In the genomic region with DNA sequence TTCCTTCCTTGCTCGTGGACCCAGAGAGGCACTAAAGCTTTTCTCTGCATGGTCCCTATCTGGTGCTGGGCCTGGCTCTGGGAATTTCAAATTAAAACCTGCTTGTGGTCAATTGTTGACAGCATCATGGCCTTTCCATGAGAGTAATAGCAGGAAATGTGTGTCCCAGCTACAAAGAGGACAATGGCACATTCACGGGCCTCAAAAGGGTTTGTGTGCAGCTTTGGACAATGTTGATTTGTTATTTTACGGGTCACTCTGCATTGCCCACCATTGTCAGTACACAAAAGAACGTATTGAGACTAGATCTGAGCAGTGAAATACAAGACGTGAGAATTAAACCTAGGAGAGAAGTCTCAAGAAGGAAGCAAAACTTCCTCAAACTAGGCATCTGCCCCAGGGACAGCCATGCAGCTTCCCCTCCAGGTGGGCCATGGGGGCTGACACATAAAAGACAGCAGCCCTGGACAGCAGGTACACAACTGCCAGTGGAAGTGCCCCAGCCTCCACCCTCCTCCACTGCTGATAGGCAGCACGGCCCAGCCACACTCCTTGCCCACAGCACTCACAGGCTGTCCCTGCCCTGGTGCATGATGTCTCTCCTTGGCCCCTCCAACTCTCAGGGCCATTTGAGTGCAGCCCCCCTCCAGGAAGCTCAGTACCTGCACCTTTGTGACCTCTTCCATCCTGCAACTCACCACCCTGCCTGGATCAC, we compare ENCODE assay signal across 18 cellular contexts. TPM values are rescaled to one million over a fixed set of nuclear protein-coding genes. Genes with fewer than 3 reads are reported as not detected.
DNase-seq lines count a peak whose midpoint lies in the region; ATAC-seq and TF ChIP-seq lines count a peak whose summit lies in the region.
"Had no signal": no experiment of that assay in that cellular context is flagged by ENCODE, and none has a peak within 500 bp of the region (broad histone marks: within the 10 kb centered on the region; RNA-seq: fewer than 3 reads in every experiment).

No MANE protein-coding gene starts in this region.

- H3K4me3 Mint-ChIP-seq in endodermal cell = no peak overlapping the region
- H3K4me3 Mint-ChIP-seq: CD4-positive, CD25-positive, alpha-beta regulatory T cell had no signal

- no peaks in the 10 kb centered on the region for H3K36me3 Mint-ChIP-seq in endodermal cell (ENCODE audit: low read depth)
- H3K36me3 Mint-ChIP-seq: CD4-positive, CD25-positive, alpha-beta regulatory T cell had no signal

- H3K4me1 Mint-ChIP-seq in endodermal cell = peaks cover 4% of the 10 kb centered on the region

- no peak overlapping the region for H3K4me2 ChIP-seq in DND-41 (ENCODE audit: insufficient read depth, low read length)
- H3K4me2 ChIP-seq: A549 had no signal

- H3K9ac ChIP-seq in DND-41 (ENCODE audit: low read depth, low read length) (no peak overlapping the region), endodermal cell (ENCODE audit: extremely low read depth, low read length, poor library complexity, severe bottlenecking) (no peak overlapping the region)

- intact Hi-C loops in Right ventricle myocardium inferior (cut with DNase I) = no loop called here

- no peaks in the 10 kb centered on the region for H4K20me1 ChIP-seq in DND-41 (ENCODE audit: insufficient read depth, low read length)

- H3K27me3 ChIP-seq in DND-41 (ENCODE audit: insufficient read depth, low read length, poor library complexity) = no peaks in the 10 kb centered on the region
- H3K27me3 ChIP-seq in endodermal cell (ENCODE audit: control insufficient read depth, insufficient read depth, low read length, poor library complexity, severe bottlenecking) = no peaks in the 10 kb centered on the region
- H3K27me3 ChIP-seq: Peyer's patch had no signal

- WGBS in endodermal cell (ENCODE audit: insufficient coverage in 1 of 2, insufficient read length in 1 of 2), 2 experiments = 93 to 98% methylated on average over 4 to 6 of the region's 6 CpGs

- DNase-seq in DND-41 = no peak
- peak; percentile 22 for DNase-seq in endodermal cell
- peak; percentile 34 for DNase-seq in left lobe of liver (ENCODE audit: low spot score)
- peak; percentile 97 for DNase-seq in pons (ENCODE audit: low spot score)
- no peak for DNase-seq in AG08396 (ENCODE audit: low spot score)
- no peak for DNase-seq in GM20000 (ENCODE audit: low spot score)
- DNase-seq in Right ventricle myocardium inferior (ENCODE audit: missing footprints) = no peak
- DNase-seq: CD4-positive, CD25-positive, alpha-beta regulatory T cell; DMS79 treated with DMSO at 0.1 percent for 48 hours; GF-D8; GOT3; KBM-7; NCI-H1048; NCI-H510A; Peyer's patch; SHP77 treated with DMSO at 0.1 percent for 48 hours had no signal

- H3K27ac ChIP-seq in DND-41 (ENCODE audit: low read length) (0 out of 2 replicates have a peak overlapping the region, but pooled peaks have one; percentile 7), endodermal cell (ENCODE audit: low read depth, low read length) (no peak overlapping the region)
- H3K27ac ChIP-seq: A549, Peyer's patch had no signal

- H3K27ac Mint-ChIP-seq in endodermal cell = no peak overlapping the region
- H3K27ac Mint-ChIP-seq: CD4-positive, CD25-positive, alpha-beta regulatory T cell had no signal

- peaks cover 3% of the 10 kb centered on the region for H3K27me3 Mint-ChIP-seq in endodermal cell (ENCODE audit: insufficient read depth)

- TF ChIP-seq CTCF in DND-41 (IDR thresholded peaks at IDR 0.05; ENCODE audit: borderline replicate concordance, extremely low read depth, low read length, poor library complexity, severe bottlenecking) (no peak), endodermal cell (conservative IDR thresholded peaks at IDR 0.05) (no peak), GM20000 (IDR thresholded peaks at IDR 0.05; ENCODE audit: extremely low read depth, missing control alignments) (no peak)

- H3K79me2 ChIP-seq in DND-41 (ENCODE audit: insufficient read depth, low read length) = no peaks in the 10 kb centered on the region

- H3K4me3 ChIP-seq in DND-41 (ENCODE audit: low read depth in 1 of 2, low read length in 2 of 2) (no peak overlapping the region), endodermal cell (ENCODE audit: low read length) (no peak overlapping the region)
- H3K4me3 ChIP-seq: A549, Peyer's patch had no signal

- no peaks in the 10 kb centered on the region for H3K36me3 ChIP-seq in DND-41 (ENCODE audit: insufficient read depth, low read length)
- H3K36me3 ChIP-seq in endodermal cell (ENCODE audit: control insufficient read depth, insufficient read depth, low read length) = no peaks in the 10 kb centered on the region
- H3K36me3 ChIP-seq: Peyer's patch had no signal

- no peak for ATAC-seq in DND-41 (ENCODE audit: insufficient read depth, low read depth)
- ATAC-seq in left lobe of liver = no peak
- no peak for ATAC-seq in Right ventricle myocardium inferior
- no peak for ATAC-seq in HG03442 (IDR thresholded peaks at IDR 0.05; ENCODE audit: unreplicated experiment)
- ATAC-seq: A549 had no signal

- no peak overlapping the region for H2AFZ ChIP-seq in DND-41 (ENCODE audit: low read depth, low read length)

- no peaks in the 10 kb centered on the region for H3K9me3 ChIP-seq in DND-41 (ENCODE audit: insufficient read depth, low read length, severe bottlenecking)
- no peaks in the 10 kb centered on the region for H3K9me3 ChIP-seq in endodermal cell (ENCODE audit: control insufficient read depth, low read length)
- H3K9me3 ChIP-seq: A549, Peyer's patch had no signal

- H3K9me3 Mint-ChIP-seq in endodermal cell = no peaks in the 10 kb centered on the region

- H3K4me1 ChIP-seq in DND-41 (ENCODE audit: insufficient read depth, low read length) (no peaks in the 10 kb centered on the region), endodermal cell (ENCODE audit: control insufficient read depth, insufficient read depth, low read length) (peaks cover 4% of the 10 kb centered on the region)
- H3K4me1 ChIP-seq: A549 had no signal

RNA-seq across cellular contexts. Expression of a gene that starts 15.9 kb away (rescaled TPM):
- total RNA-seq in endodermal cell (under 1 TPM; 0.24 to 0.31 TPM), left lobe of liver (1.7 TPM), Right ventricle myocardium inferior (4.8 TPM)
- not detected for polyA plus RNA-seq in endodermal cell (2013, experiment 1 of 2)
- polyA plus RNA-seq in endodermal cell (2013, experiment 2 of 2) = not detected
- total RNA-seq: CD4-positive, CD25-positive, alpha-beta regulatory T cell had no signal
- polyA plus RNA-seq: A549; CD4-positive, CD25-positive, alpha-beta regulatory T cell had no signal

RNA-seq across cellular contexts. Expression of a gene that starts 17.1 kb away (rescaled TPM):
- not detected for total RNA-seq in endodermal cell
- polyA plus RNA-seq in endodermal cell (2013, experiment 1 of 2) = not detected
- not detected for polyA plus RNA-seq in endodermal cell (2013, experiment 2 of 2)
- 28.6 TPM for total RNA-seq in left lobe of liver
- total RNA-seq in Right ventricle myocardium inferior = not detected
- total RNA-seq: CD4-positive, CD25-positive, alpha-beta regulatory T cell; Peyer's patch had no signal
- polyA plus RNA-seq: A549; CD4-positive, CD25-positive, alpha-beta regulatory T cell had no signal

Comparison
In these comparisons a context has a peak if more than half of its experiments do, and no peak if none do; other contexts are left out.
1. DNase-seq: peak in endodermal cell (single experiment), left lobe of liver (single experiment) and pons (single experiment); none in DND-41 (single experiment), AG08396 (single experiment), GM20000 (single experiment) and Right ventricle myocardium inferior (single experiment).
2. RNA of a gene that starts 17.1 kb away (total RNA-seq): 28.6 TPM in left lobe of liver (single experiment); not detected in endodermal cell and not detected in Right ventricle myocardium inferior (single experiment); every median in the first group is over 10 times any median in the second.